ENCODE assay signal across 9 cellular contexts in the genomic region with DNA sequence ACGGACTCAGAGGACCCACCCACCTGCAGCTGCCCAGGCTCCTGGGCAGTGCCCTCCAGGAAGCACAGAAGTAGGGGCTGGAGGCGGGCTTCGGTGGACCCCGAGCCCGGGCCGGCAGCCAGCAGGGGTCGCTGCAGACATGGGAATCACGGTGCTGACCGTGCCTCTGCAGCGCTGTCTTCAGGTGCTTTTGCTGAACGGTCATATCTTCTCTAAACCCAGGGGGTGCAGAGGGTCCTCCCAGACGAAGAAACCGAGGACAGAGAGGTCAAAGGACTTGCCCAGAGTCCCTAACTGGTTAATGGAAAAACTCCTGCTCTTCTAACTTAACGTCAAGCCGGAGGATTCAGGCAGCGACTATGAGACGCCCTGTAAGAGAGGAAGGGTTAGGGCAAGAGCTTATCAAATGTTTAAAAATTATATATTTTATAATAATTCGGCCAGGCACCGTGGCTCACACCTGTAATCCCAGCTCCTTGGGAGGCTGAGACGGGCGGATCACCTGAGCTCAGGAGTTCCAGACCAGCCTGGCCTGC. TPM values are rescaled to one million over a fixed set of nuclear protein-coding genes. Genes with fewer than 3 reads are reported as not detected.
DNase-seq lines count a peak whose midpoint lies in the region; ATAC-seq, FAIRE-seq and TF ChIP-seq lines count a peak whose summit lies in the region.
"Had no signal": no experiment of that assay in that cellular context is flagged by ENCODE, and none has a peak within 500 bp of the region (broad histone marks: within the 10 kb centered on the region; RNA-seq: fewer than 3 reads in every experiment).

No MANE protein-coding gene starts in this region.

- CTCF ChIA-PET in T-cell (lab: Charles Lee) (interaction anchor here (0.7 to 1.2 kb wide), 4 partner anchors 10 to 1477 kb away, joined by 3 read pairs; no protein-coding TSS in a partner anchor), HepG2 (lab: Yijun Ruan, JAX; ENCODE audit: low intra/inter-chr PET ratio, low total read pairs) (interaction anchor here (1.1 to 1.7 kb wide), 2 partner anchors 14 to 488 kb away, joined by 3 to 9 read pairs; no protein-coding TSS in a partner anchor)

- no peak for TF ChIP-seq POLR2A in adrenal gland (IDR thresholded peaks at IDR 0.05)
- no peak for TF ChIP-seq POLR2A in HepG2 (IDR thresholded peaks at IDR 0.05; ENCODE audit: insufficient read depth in 1 of 2, low read depth in 2 of 2, low read length in 2 of 2)

- no peaks in the 10 kb centered on the region for H3K79me2 ChIP-seq in HepG2 (ENCODE audit: insufficient read depth, low read length)

- no peak for TF ChIP-seq EP300 in HepG2 (IDR thresholded peaks at IDR 0.05; ENCODE audit: low read depth in 2 of 2, low read length in 2 of 2)
- no peak for TF ChIP-seq EP300 in HepG2 (CRISPR knock-in tag; IDR thresholded peaks at IDR 0.05; ENCODE audit: borderline replicate concordance)

- POLR2A ChIA-PET in T-cell (lab: Charles Lee) (interaction anchor here in 1 of 2 donors (0.6 kb wide), 1 partner anchor 300 kb away, joined by 3 read pairs; no protein-coding TSS in a partner anchor), HepG2 (lab: Yijun Ruan, JAX) (no interaction called here)

- H3K9me3 ChIP-seq in adrenal gland (replicated peaks in 1 of 3) (no peaks in the 10 kb centered on the region), HepG2 (ENCODE audit: low read length) (no peaks in the 10 kb centered on the region)

- TF ChIP-seq RAD21 in HepG2 (CRISPR knock-in tag; IDR thresholded peaks at IDR 0.05): peak; percentile 71

- DNase-seq in T-cell (peak in 31 of 34 experiments; percentile 7 to 64 (median 42)), adrenal gland (peak in 5 of 7 donors; percentile 25 to 58 (median 50)), HepG2 (ENCODE audit: low spot score) (peak; percentile 27), G401 (ENCODE audit: low spot score) (no peak)
- peak; percentile 61 for DNase-seq in stimulated activated CD8-positive, alpha-beta memory T cell treated with anti-CD3 and anti-CD28 coated beads, Interleukin-4, amount 100 ng/mL, for 24 hours (ENCODE audit: low read depth)

- no peak for FAIRE-seq in HepG2 (lab: Jason Lieb, UNC)

- peak; percentile 69 for ATAC-seq in HG02870 (IDR thresholded peaks at IDR 0.05; ENCODE audit: unreplicated experiment)
- peak; percentile 55 to 79 (median 69) for ATAC-seq in T-cell (replicated peaks in 1 of 4)
- ATAC-seq in HepG2: peak; percentile 95
- ATAC-seq in GM18870 (IDR thresholded peaks at IDR 0.05; ENCODE audit: unreplicated experiment): no peak

- H3K9me3 Mint-ChIP-seq in T-cell: no peaks in the 10 kb centered on the region

- H3K27ac Mint-ChIP-seq in T-cell: no peak overlapping the region

- no peaks in the 10 kb centered on the region for H3K36me3 Mint-ChIP-seq in T-cell

- in situ Hi-C loops in HepG2 (cut with HindIII; ENCODE audit: extremely low pct_ligation_motif_present, low pct_unique_long_range_greater_than_20kb): loop anchor here (25.0 kb wide), 1 partner anchor 650 kb away; no protein-coding TSS in a partner anchor
- in situ Hi-C loops in G401 (cut with HindIII; ENCODE audit: low sequenced_read_pairs): no loop called here

- H3K4me3 ChIP-seq in adrenal gland (no peak overlapping the region), HepG2 (replicated peaks in 1 of 3; ENCODE audit: insufficient read depth in 1 of 3, low read depth in 2 of 3, low read length in 3 of 3) (no peak overlapping the region)
- H3K4me3 ChIP-seq: skin epidermis had no signal

- no peaks in the 10 kb centered on the region for H3K36me3 ChIP-seq in adrenal gland (replicated peaks in 1 of 2)
- H3K36me3 ChIP-seq in HepG2 (replicated peaks in 1 of 2; ENCODE audit: control insufficient read depth in 1 of 2, insufficient read depth in 2 of 2, low read length in 2 of 2): no peaks in the 10 kb centered on the region

- BruUV-seq in HepG2 (replicated peaks; lab: Mats Ljungman, UMichigan): no TSS peak

- no peak overlapping the region for H3K9ac ChIP-seq in HepG2 (ENCODE audit: insufficient read depth, low read depth, low read length)

- peaks cover 0 to 3% (median 0%) of the 10 kb centered on the region in 3 donors for H3K4me1 Mint-ChIP-seq in T-cell

- H3K4me1 ChIP-seq in adrenal gland (replicated peaks in 1 of 2) (no peaks in the 10 kb centered on the region), HepG2 (ENCODE audit: insufficient read depth, low read length) (peaks cover 19% of the 10 kb centered on the region)

- 31 to 52% (median 35%) methylated on average over 13 to 21 of the region's 21 CpGs for WGBS in adrenal gland, 4 donors
- WGBS in HepG2 (ENCODE audit: low lambda C conversion rate): 20% methylated on average over 20 of the region's 21 CpGs

- TF ChIP-seq CTCF in GM12872 (IDR thresholded peaks at IDR 0.05; ENCODE audit: insufficient read depth, low read depth, low read length): peak; percentile 94
- peak in 5 of 6 experiments; percentile 23 to 55 (median 42) for TF ChIP-seq CTCF in adrenal gland (IDR thresholded peaks at IDR 0.05)
- peak; percentile 80 for TF ChIP-seq CTCF in HepG2 (CRISPR knock-in tag; IDR thresholded peaks at IDR 0.05)

- H3K27ac ChIP-seq in adrenal gland: no peak overlapping the region
- no peak overlapping the region for H3K27ac ChIP-seq in HepG2 (ENCODE audit: extremely low read length, insufficient read depth, low read length)
- H3K27ac ChIP-seq: skin epidermis had no signal

- intact Hi-C loops in adrenal gland (cut with DNase I): no loop called here
- intact Hi-C loops in HepG2 (cut with micrococcal nuclease; ENCODE audit: unreplicated experiment): loop anchor here (2.0 kb wide), 1 partner anchor 14 kb away; no protein-coding TSS in a partner anchor

- H3K27me3 ChIP-seq in adrenal gland (no peaks in the 10 kb centered on the region), HepG2 (ENCODE audit: control insufficient read depth in 1 of 2, insufficient read depth in 2 of 2, low read length in 2 of 2) (no peaks in the 10 kb centered on the region; a peak in 2 of 5 replicates)

- H4K20me1 ChIP-seq in HepG2 (ENCODE audit: insufficient read depth, low read length): no peaks in the 10 kb centered on the region

- H2AFZ ChIP-seq in HepG2 (ENCODE audit: low read length): peak overlapping the region; percentile 84

- peak overlapping the region in 1 of 3 donors; percentile 5 for H3K4me3 Mint-ChIP-seq in T-cell

- H3K27me3 Mint-ChIP-seq in T-cell: peaks cover 0 to 3% of the 10 kb centered on the region in 2 donors

- peak overlapping the region; percentile 52 for H3K4me2 ChIP-seq in HepG2 (ENCODE audit: low read depth, low read length)

RNA-seq across cellular contexts. Expression of a gene that starts 21.5 kb away (rescaled TPM):
- under 1 TPM in 1 of 5 donors, not detected in 4; 0.16 TPM for total RNA-seq in T-cell
- total RNA-seq in adrenal gland: 1 to 10 TPM in 2 of 8 donors, under 1 TPM in 5, not detected in 1; 0.38 to 1.8 (median 0.78) TPM
- polyA plus RNA-seq in adrenal gland: under 1 TPM; 0.16 to 0.57 (median 0.54) TPM
- 0.13 and 0.15 TPM in 2 replicates for total RNA-seq in HepG2 (2016; rRNA removed; fragmentation: Illumina TruSeq; extraction: Trizol)
- not detected in 2 replicates for total RNA-seq in HepG2 (2016; cell fraction: cytosol; rRNA removed; fragmentation: Illumina TruSeq; extraction: Trizol; ENCODE audit: low read depth)
- total RNA-seq in HepG2 (2016; cell fraction: insoluble cytoplasmic fraction; rRNA removed; fragmentation: Illumina TruSeq; extraction: Trizol): 0.11 TPM in 1 of 2 replicates, not detected in the other
- total RNA-seq in HepG2 (2016; cell fraction: membrane; rRNA removed; fragmentation: Illumina TruSeq; extraction: Trizol): not detected in 2 replicates
- 0.28 TPM in 1 of 2 replicates, not detected in the other for total RNA-seq in HepG2 (2016; cell fraction: nucleus; rRNA removed; fragmentation: Illumina TruSeq; extraction: Trizol)
- polyA plus RNA-seq in HepG2 (2011; rRNA removed): 0.33 and 0.42 TPM in 2 replicates
- polyA plus RNA-seq in HepG2 (2011; cell fraction: cytosol; rRNA removed): 0.42 and 0.65 TPM in 2 replicates
- 0.16 and 0.28 TPM in 2 replicates for polyA plus RNA-seq in HepG2 (2011; cell fraction: nucleus; rRNA removed)
- 0.29 and 0.47 TPM in 2 replicates for polyA plus RNA-seq in HepG2 (2012)
- not detected in 2 replicates for polyA plus RNA-seq in HepG2 (2016; cell fraction: cytosol; fragmentation: Illumina TruSeq; extraction: Trizol; ENCODE audit: low read depth)
- polyA plus RNA-seq in HepG2 (2016; cell fraction: insoluble cytoplasmic fraction; fragmentation: Illumina TruSeq; extraction: Trizol; ENCODE audit: low read depth): not detected in 2 replicates
- polyA plus RNA-seq in HepG2 (2016; cell fraction: membrane; fragmentation: Illumina TruSeq; extraction: Trizol; ENCODE audit: low read depth): 0.08 TPM in 1 of 2 replicates, not detected in the other
- polyA plus RNA-seq in HepG2 (2016; cell fraction: nucleus; fragmentation: Illumina TruSeq; extraction: Trizol; ENCODE audit: insufficient read depth, low read depth): not detected in 2 replicates
- polyA minus RNA-seq in HepG2 (2011; rRNA and poly(A)+ RNA removed; ENCODE audit: low replicate concordance): 0.28 TPM in 1 of 2 replicates, not detected in the other
- polyA minus RNA-seq in HepG2 (2011; cell fraction: cytosol; rRNA and poly(A)+ RNA removed): not detected in 2 replicates
- not detected in 2 replicates for polyA minus RNA-seq in HepG2 (2011; cell fraction: nucleus; rRNA and poly(A)+ RNA removed)
- not detected in 2 replicates for total RNA-seq in G401 (2014; rRNA removed; shearing (Covaris generic))

RNA-seq across cellular contexts. Expression of a gene that starts 36.6 kb away (rescaled TPM):
- 10 to 100 TPM; 19.6 to 36.1 (median 21.8) TPM for total RNA-seq in T-cell
- 10 to 100 TPM; 11.4 to 32.9 (median 16.9) TPM for total RNA-seq in adrenal gland
- 10 to 100 TPM in 1 of 3 donors, 1 to 10 TPM in 2; 4.3 to 20.7 (median 4.9) TPM for polyA plus RNA-seq in adrenal gland
- total RNA-seq in HepG2 (2016; rRNA removed; fragmentation: Illumina TruSeq; extraction: Trizol): 19.6 and 24.7 TPM in 2 replicates
- 2.0 and 2.4 TPM in 2 replicates for total RNA-seq in HepG2 (2016; cell fraction: cytosol; rRNA removed; fragmentation: Illumina TruSeq; extraction: Trizol; ENCODE audit: low read depth)
- 19.8 and 25.8 TPM in 2 replicates for total RNA-seq in HepG2 (2016; cell fraction: insoluble cytoplasmic fraction; rRNA removed; fragmentation: Illumina TruSeq; extraction: Trizol)
- total RNA-seq in HepG2 (2016; cell fraction: membrane; rRNA removed; fragmentation: Illumina TruSeq; extraction: Trizol): 5.6 and 6.8 TPM in 2 replicates
- total RNA-seq in HepG2 (2016; cell fraction: nucleus; rRNA removed; fragmentation: Illumina TruSeq; extraction: Trizol): 11.3 and 13.2 TPM in 2 replicates
- 9.3 and 10.8 TPM in 2 replicates for polyA plus RNA-seq in HepG2 (2011; rRNA removed)
- polyA plus RNA-seq in HepG2 (2011; cell fraction: cytosol; rRNA removed): 6.6 and 10.2 TPM in 2 replicates
- polyA plus RNA-seq in HepG2 (2011; cell fraction: nucleus; rRNA removed): 4.4 and 5.5 TPM in 2 replicates
- 5.1 and 6.9 TPM in 2 replicates for polyA plus RNA-seq in HepG2 (2012)
- 0.27 and 0.31 TPM in 2 replicates for polyA plus RNA-seq in HepG2 (2016; cell fraction: cytosol; fragmentation: Illumina TruSeq; extraction: Trizol; ENCODE audit: low read depth)
- 19.9 and 21.1 TPM in 2 replicates for polyA plus RNA-seq in HepG2 (2016; cell fraction: insoluble cytoplasmic fraction; fragmentation: Illumina TruSeq; extraction: Trizol; ENCODE audit: low read depth)
- 1.2 and 1.5 TPM in 2 replicates for polyA plus RNA-seq in HepG2 (2016; cell fraction: membrane; fragmentation: Illumina TruSeq; extraction: Trizol; ENCODE audit: low read depth)
- 13.3 and 14.1 TPM in 2 replicates for polyA plus RNA-seq in HepG2 (2016; cell fraction: nucleus; fragmentation: Illumina TruSeq; extraction: Trizol; ENCODE audit: insufficient read depth, low read depth)
- polyA minus RNA-seq in HepG2 (2011; rRNA and poly(A)+ RNA removed; ENCODE audit: low replicate concordance): 6.0 and 7.8 TPM in 2 replicates
- 12.2 and 13.0 TPM in 2 replicates for polyA minus RNA-seq in HepG2 (2011; cell fraction: cytosol; rRNA and poly(A)+ RNA removed)
- 14.9 and 16.3 TPM in 2 replicates for polyA minus RNA-seq in HepG2 (2011; cell fraction: nucleus; rRNA and poly(A)+ RNA removed)
- total RNA-seq in G401 (2014; rRNA removed; shearing (Covaris generic)): 13.5 and 22.1 TPM in 2 replicates

RNA-seq across cellular contexts. Expression of a gene that starts 38.5 kb away (rescaled TPM):
- total RNA-seq in T-cell (100 to 1,000 TPM in 3 of 5 donors, 10 to 100 TPM in 2; 54.4 to 138 (median 126) TPM), adrenal gland (100 to 1,000 TPM in 2 of 8 donors, 10 to 100 TPM in 6; 76.0 to 135 (median 85.1) TPM), HepG2 (2016; rRNA removed; fragmentation: Illumina TruSeq; extraction: Trizol) (47.8 and 49.5 TPM in 2 replicates)
- polyA plus RNA-seq in adrenal gland (100 to 1,000 TPM in 1 of 3 donors, 10 to 100 TPM in 2; 82.5 to 122 (median 85.3) TPM), HepG2 (2011; rRNA removed) (47.2 and 54.2 TPM in 2 replicates)
- total RNA-seq in HepG2 (2016; cell fraction: cytosol; rRNA removed; fragmentation: Illumina TruSeq; extraction: Trizol; ENCODE audit: low read depth): 8.2 and 9.6 TPM in 2 replicates
- total RNA-seq in HepG2 (2016; cell fraction: insoluble cytoplasmic fraction; rRNA removed; fragmentation: Illumina TruSeq; extraction: Trizol): 45.9 and 51.2 TPM in 2 replicates
- total RNA-seq in HepG2 (2016; cell fraction: membrane; rRNA removed; fragmentation: Illumina TruSeq; extraction: Trizol): 16.1 and 17.9 TPM in 2 replicates
- 31.1 and 42.8 TPM in 2 replicates for total RNA-seq in HepG2 (2016; cell fraction: nucleus; rRNA removed; fragmentation: Illumina TruSeq; extraction: Trizol)
- polyA plus RNA-seq in HepG2 (2011; cell fraction: cytosol; rRNA removed): 25.8 and 40.7 TPM in 2 replicates
- polyA plus RNA-seq in HepG2 (2011; cell fraction: nucleus; rRNA removed): 98.0 and 106 TPM in 2 replicates
- polyA plus RNA-seq in HepG2 (2012): 29.7 and 35.8 TPM in 2 replicates
- polyA plus RNA-seq in HepG2 (2016; cell fraction: cytosol; fragmentation: Illumina TruSeq; extraction: Trizol; ENCODE audit: low read depth): 3.9 and 4.7 TPM in 2 replicates
- 51.7 and 55.3 TPM in 2 replicates for polyA plus RNA-seq in HepG2 (2016; cell fraction: insoluble cytoplasmic fraction; fragmentation: Illumina TruSeq; extraction: Trizol; ENCODE audit: low read depth)
- polyA plus RNA-seq in HepG2 (2016; cell fraction: membrane; fragmentation: Illumina TruSeq; extraction: Trizol; ENCODE audit: low read depth): 8.9 and 9.2 TPM in 2 replicates
- 87.0 and 102 TPM in 2 replicates for polyA plus RNA-seq in HepG2 (2016; cell fraction: nucleus; fragmentation: Illumina TruSeq; extraction: Trizol; ENCODE audit: insufficient read depth, low read depth)
- polyA minus RNA-seq in HepG2 (2011; rRNA and poly(A)+ RNA removed; ENCODE audit: low replicate concordance): 56.1 and 62.6 TPM in 2 replicates
- 13.5 and 15.9 TPM in 2 replicates for polyA minus RNA-seq in HepG2 (2011; cell fraction: cytosol; rRNA and poly(A)+ RNA removed)
- polyA minus RNA-seq in HepG2 (2011; cell fraction: nucleus; rRNA and poly(A)+ RNA removed): 14.4 and 15.9 TPM in 2 replicates
- 87.3 and 125 TPM in 2 replicates for total RNA-seq in G401 (2014; rRNA removed; shearing (Covaris generic))

Comparison
In these comparisons a context has a peak if more than half of its experiments do, and no peak if none do; other contexts are left out.
1. CTCF ChIP-seq: peak in every context shown above with its lines; median percentile 94 in GM12872; 80 in HepG2; 42 in adrenal gland.